In genomic region chr20:11315506-11315905, GRCh38 we compare ENCODE assay signal across 14 cellular contexts.
DNase-seq lines count a peak whose midpoint lies in the region; ATAC-seq and TF ChIP-seq lines count a peak whose summit lies in the region.
"Had no signal": no experiment of that assay in that cellular context is flagged by ENCODE, and none has a peak within 500 bp of the region (broad histone marks: within the 10 kb centered on the region; RNA-seq: fewer than 3 reads in every experiment).

No MANE protein-coding gene starts in this region.

- H3F3A ChIP-seq in GM23338 (replicated peaks; ENCODE audit: low read depth): no peaks in the 10 kb centered on the region

- no peak for TF ChIP-seq POLR2A in body of pancreas (IDR thresholded peaks at IDR 0.05)

- H3K9me3 Mint-ChIP-seq in GM23338: peaks cover 13% of the 10 kb centered on the region
- H3K9me3 Mint-ChIP-seq in osteocyte (ENCODE audit: unreplicated experiment): peaks cover 22% of the 10 kb centered on the region

- H3K27ac ChIP-seq in body of pancreas (peak overlapping the region in 1 of 4 donors; percentile 2), GM23338 (ENCODE audit: low read depth) (no peak overlapping the region)
- H3K27ac ChIP-seq: C4-2B, HL-60 had no signal

- H3K36me3 Mint-ChIP-seq in GM23338 (ENCODE audit: low read depth) (no peaks in the 10 kb centered on the region; the same call in 2 of the 3 replicates), osteocyte (ENCODE audit: unreplicated experiment) (no peaks in the 10 kb centered on the region)

- intact Hi-C loops in body of pancreas (cut with DNase I): no loop called here

- H3K79me2 ChIP-seq in GM23338 (replicated peaks; ENCODE audit: insufficient read depth): no peaks in the 10 kb centered on the region

- peaks cover 5% of the 10 kb centered on the region; the same call in 1 of the 2 replicates for H3K9me2 ChIP-seq in GM23338 (ENCODE audit: insufficient read depth)

- H2AFZ ChIP-seq in GM23338: no peak overlapping the region

- H4K20me1 ChIP-seq in GM23338 (replicated peaks; ENCODE audit: insufficient read depth): no peaks in the 10 kb centered on the region

- H3K27ac Mint-ChIP-seq in GM23338 (no peak overlapping the region), osteocyte (ENCODE audit: unreplicated experiment) (no peak overlapping the region)
- H3K27ac Mint-ChIP-seq: CD4-positive, alpha-beta T cell; H9 had no signal

- H3K4me3 ChIP-seq in body of pancreas: no peak overlapping the region
- H3K4me3 ChIP-seq in GM23338: no peak overlapping the region
- H3K4me3 ChIP-seq: K562 had no signal

- H3K4me3 Mint-ChIP-seq in GM23338 (no peak overlapping the region), osteocyte (ENCODE audit: unreplicated experiment) (no peak overlapping the region)
- H3K4me3 Mint-ChIP-seq: CD4-positive, alpha-beta T cell; H9 had no signal

- DNase-seq in ACHN (peak; percentile 56), body of pancreas (no peak), kidney glomerular epithelial cell (lab: John Stamatoyannopoulos, UW) (peak; percentile 7), GM23338 (ENCODE audit: low spot score) (no peak), osteocyte (ENCODE audit: extremely low spot score, unreplicated experiment) (no peak)
- DNase-seq: AML-193; Caco-2; CD4-positive, alpha-beta T cell; H9; IMR-90 had no signal

- H3K9me3 ChIP-seq in body of pancreas: peaks cover 0 to 6% (median 0%) of the 10 kb centered on the region in 3 donors

- H3K36me3 ChIP-seq in body of pancreas (replicated peaks in 1 of 2; ENCODE audit: insufficient read depth in 1 of 2, low read depth in 2 of 2): no peaks in the 10 kb centered on the region
- peaks cover 7% of the 10 kb centered on the region; the same call in 1 of the 2 replicates for H3K36me3 ChIP-seq in GM23338 (ENCODE audit: insufficient read depth)

- H3K4me1 Mint-ChIP-seq in GM23338 (peaks cover 2% of the 10 kb centered on the region; the same call in 1 of the 3 replicates), osteocyte (ENCODE audit: unreplicated experiment) (no peaks in the 10 kb centered on the region)
- H3K4me1 Mint-ChIP-seq: H9 had no signal

- peak; percentile 55 for ATAC-seq in body of pancreas
- no peak for ATAC-seq in GM23338
- ATAC-seq in HG02938 (IDR thresholded peaks at IDR 0.05; ENCODE audit: unreplicated experiment): no peak
- ATAC-seq: K562 had no signal

- 16 to 21% methylated on average over 2 of the region's 2 CpGs for WGBS in body of pancreas, 2 donors

- H3K4me2 ChIP-seq in GM23338: no peak overlapping the region

- TF ChIP-seq CTCF in body of pancreas (IDR thresholded peaks at IDR 0.05): no peak
- TF ChIP-seq CTCF in GM23338 (conservative IDR thresholded peaks at IDR 0.05; ENCODE audit: low read depth in 2 of 2): no peak
- TF ChIP-seq CTCF in osteocyte (IDR thresholded peaks at IDR 0.05): no peak

- H3K27me3 Mint-ChIP-seq in GM23338 (ENCODE audit: insufficient read depth, low read depth, poor library complexity): no peaks in the 10 kb centered on the region
- no peaks in the 10 kb centered on the region for H3K27me3 Mint-ChIP-seq in osteocyte (ENCODE audit: unreplicated experiment)
- H3K27me3 Mint-ChIP-seq: CD4-positive, alpha-beta T cell had no signal

- in situ Hi-C loops in ACHN (cut with HindIII; ENCODE audit: low pct_ligation_motif_present, low pct_unique_long_range_greater_than_20kb, low sequenced_read_pairs): no loop called here

- H3K27me3 ChIP-seq in body of pancreas (no peaks in the 10 kb centered on the region), GM23338 (ENCODE audit: insufficient read depth) (no peaks in the 10 kb centered on the region)

- H3K4me1 ChIP-seq in body of pancreas (no peaks in the 10 kb centered on the region), GM23338 (ENCODE audit: insufficient read depth) (no peaks in the 10 kb centered on the region; the same call in 1 of the 2 replicates)
- H3K4me1 ChIP-seq: Caco-2 had no signal

TF ChIP-seq in GM23338, 12 proteins besides CTCF, POLR2A, EP300 and RAD21 (continues in another document):
- no peak for TF ChIP-seq REST (IDR thresholded peaks at IDR 0.05; ENCODE audit: unreplicated experiment)
- TF ChIP-seq POLR2AphosphoS5 (IDR thresholded peaks at IDR 0.05; ENCODE audit: low read depth): no peak
- TF ChIP-seq EZH2 (IDR thresholded peaks at IDR 0.05; ENCODE audit: low read depth, unreplicated experiment): no peak
- no peak for TF ChIP-seq NANOG (IDR thresholded peaks at IDR 0.05; ENCODE audit: borderline replicate concordance)
- TF ChIP-seq CREB1 (CRISPR knock-in tag; IDR thresholded peaks at IDR 0.05; ENCODE audit: low read depth): no peak
- TF ChIP-seq ZNF114 (CRISPR knock-in tag; IDR thresholded peaks at IDR 0.05): no peak
- no peak for TF ChIP-seq ZNF331 (CRISPR knock-in tag; IDR thresholded peaks at IDR 0.05; ENCODE audit: low read depth)
- no peak for TF ChIP-seq EZH2phosphoT487 (IDR thresholded peaks at IDR 0.05; ENCODE audit: unreplicated experiment)
- no peak for TF ChIP-seq ETS1 (IDR thresholded peaks at IDR 0.05)
- TF ChIP-seq JUNB (IDR thresholded peaks at IDR 0.05; ENCODE audit: unreplicated experiment): no peak

Comparison
In these comparisons a context has a peak if more than half of its experiments do, and no peak if none do; other contexts are left out.
1. DNase-seq: peak in ACHN (single experiment) and kidney glomerular epithelial cell (single experiment); none in body of pancreas (0 of 4), GM23338 (single experiment) and osteocyte (single experiment).